Comparison of ENCODE assay signal across 10 cellular contexts in the genomic region with DNA sequence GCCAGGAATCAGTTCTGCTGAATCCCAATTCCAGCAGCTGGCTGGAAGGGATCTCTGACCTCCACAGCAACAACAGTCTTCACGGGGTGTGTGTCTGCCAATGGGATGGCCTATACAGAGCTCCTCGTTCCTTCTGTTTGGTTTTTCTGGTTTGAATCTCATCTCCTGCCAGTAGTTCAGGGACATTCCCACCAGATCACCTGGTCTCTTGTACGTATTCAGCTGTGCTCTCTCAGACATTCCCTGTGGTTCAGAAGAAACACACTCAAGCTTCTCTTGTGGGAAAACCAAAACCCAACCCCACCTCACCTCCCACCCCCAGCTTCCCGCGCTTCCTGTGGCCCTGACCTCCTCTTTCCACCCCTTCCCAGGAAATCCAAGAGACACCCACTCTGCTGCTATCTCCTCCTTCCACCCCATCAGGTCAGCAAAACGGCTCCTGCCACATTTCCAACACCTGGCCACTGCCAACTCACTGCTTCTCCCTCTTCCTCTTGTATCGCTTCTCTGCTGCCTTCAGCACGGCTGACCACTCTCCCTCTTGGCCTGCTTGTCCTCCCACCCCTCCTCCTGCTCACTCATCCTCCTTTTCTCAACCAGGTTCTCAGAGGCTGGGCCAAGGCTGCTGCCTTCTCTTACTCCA.
A peak's percentile ranks its signal among the peaks of the same experiment; 100 is the strongest.
DNase-seq lines count a peak whose midpoint lies in the region; ATAC-seq and TF ChIP-seq lines count a peak whose summit lies in the region.
"Had no signal": no experiment of that assay in that cellular context is flagged by ENCODE, and none has a peak within 500 bp of the region (broad histone marks: within the 10 kb centered on the region; RNA-seq: fewer than 3 reads in every experiment).

No MANE protein-coding gene starts in this region.

- peaks cover 3% of the 10 kb centered on the region for H3K27me3 Mint-ChIP-seq in brain
- H3K27me3 Mint-ChIP-seq in neural progenitor cell (ENCODE audit: insufficient read depth, low read depth), result peaks cover 6% of the 10 kb centered on the region
- no peaks in the 10 kb centered on the region for H3K27me3 Mint-ChIP-seq in activated CD4-positive, alpha-beta T cell treated with anti-CD3 and anti-CD28 coated beads for 36 hours
- H3K27me3 Mint-ChIP-seq: activated naive CD8-positive, alpha-beta T cell had no signal

- H3K36me3 ChIP-seq in neural progenitor cell, result no peaks in the 10 kb centered on the region

- no peak overlapping the region for H3K4me3 ChIP-seq in neural progenitor cell

- peaks cover 17% of the 10 kb centered on the region for H4K20me1 ChIP-seq in neural progenitor cell (ENCODE audit: low read depth)

- peaks cover 31% of the 10 kb centered on the region for H3K4me1 ChIP-seq in neural progenitor cell

- H3F3A ChIP-seq in neural progenitor cell (ENCODE audit: low read depth), result peaks cover 12% of the 10 kb centered on the region

- H3K4me1 Mint-ChIP-seq in brain, result peaks cover 57% of the 10 kb centered on the region
- H3K4me1 Mint-ChIP-seq in neural progenitor cell, result peaks cover 39% of the 10 kb centered on the region
- no peaks in the 10 kb centered on the region for H3K4me1 Mint-ChIP-seq in activated CD4-positive, alpha-beta T cell treated with anti-CD3 and anti-CD28 coated beads for 36 hours

- H3K4me3 Mint-ChIP-seq in brain (no peak overlapping the region), neural progenitor cell (no peak overlapping the region)
- H3K4me3 Mint-ChIP-seq in activated CD4-positive, alpha-beta T cell treated with anti-CD3 and anti-CD28 coated beads for 36 hours, result no peak overlapping the region
- H3K4me3 Mint-ChIP-seq: activated naive CD8-positive, alpha-beta T cell; naive thymus-derived CD4-positive, alpha-beta T cell had no signal

- TF ChIP-seq CTCF in brain (conservative IDR thresholded peaks at IDR 0.05) (no peak), neural progenitor cell (IDR thresholded peaks at IDR 0.05) (no peak)

- CTCF ChIA-PET in activated CD4-positive, alpha-beta T cell treated with anti-CD3 and anti-CD28 coated beads for 36 hours (lab: Charles Lee), result interaction anchor here (0.5 to 1.2 kb wide), 3 partner anchors 15 to 107 kb away, joined by 3 read pairs; no protein-coding TSS in a partner anchor

- H2AFZ ChIP-seq in neural progenitor cell (replicated peaks), result no peak overlapping the region

- H3K4me2 ChIP-seq in neural progenitor cell, result no peak overlapping the region

- POLR2A ChIA-PET in activated CD4-positive, alpha-beta T cell treated with anti-CD3 and anti-CD28 coated beads for 36 hours (lab: Charles Lee), result no interaction called here

- intact Hi-C loops in activated CD4-positive, alpha-beta T cell treated with anti-CD3 and anti-CD28 coated beads for 36 hours (cut with DNase I, micrococcal nuclease), result no loop called here

- DNase-seq in neural progenitor cell (ENCODE audit: low spot score), result no peak
- DNase-seq in NCI-H1694 treated with DMSO at 0.1 percent for 48 hours (lab: John Stamatoyannopoulos, UW), result no peak
- no peak for DNase-seq in NCI-H2107 treated with DMSO at 0.1 percent for 48 hours (lab: John Stamatoyannopoulos, UW; ENCODE audit: unreplicated experiment)
- DNase-seq in activated CD4-positive, alpha-beta T cell treated with anti-CD3 and anti-CD28 coated beads for 36 hours, result no peak
- no peak for DNase-seq in SHP77 treated with DMSO at 0.1 percent for 48 hours (lab: John Stamatoyannopoulos, UW)
- DNase-seq: naive thymus-derived CD4-positive, alpha-beta T cell had no signal

- H3K9me3 Mint-ChIP-seq in brain (peaks cover 0 to 12% (median 7%) of the 10 kb centered on the region in 5 experiments), neural progenitor cell (peaks cover 13% of the 10 kb centered on the region)
- no peaks in the 10 kb centered on the region for H3K9me3 Mint-ChIP-seq in activated CD4-positive, alpha-beta T cell treated with anti-CD3 and anti-CD28 coated beads for 36 hours (ENCODE audit: low read depth)

- H3K36me3 Mint-ChIP-seq in brain, result peaks cover 22% of the 10 kb centered on the region
- H3K36me3 Mint-ChIP-seq in neural progenitor cell, result peaks cover 20% of the 10 kb centered on the region
- peaks cover 15% of the 10 kb centered on the region for H3K36me3 Mint-ChIP-seq in activated CD4-positive, alpha-beta T cell treated with anti-CD3 and anti-CD28 coated beads for 36 hours (ENCODE audit: low read depth)

- peak overlapping the region in 4 of 5 experiments; percentile 50 to 88 (median 64) for H3K27ac Mint-ChIP-seq in brain
- H3K27ac Mint-ChIP-seq in neural progenitor cell, result peak overlapping the region; percentile 69
- H3K27ac Mint-ChIP-seq in activated CD4-positive, alpha-beta T cell treated with anti-CD3 and anti-CD28 coated beads for 36 hours, result no peak overlapping the region

- ATAC-seq in GM18519 (IDR thresholded peaks at IDR 0.05; ENCODE audit: low FRiP score, unreplicated experiment) (peak; percentile 9), HG02798 (IDR thresholded peaks at IDR 0.05; ENCODE audit: poor library complexity, unreplicated experiment) (peak; percentile 31)
- ATAC-seq in activated CD4-positive, alpha-beta T cell treated with anti-CD3 and anti-CD28 coated beads for 36 hours, result no peak
- ATAC-seq: naive thymus-derived CD4-positive, alpha-beta T cell had no signal

- H3K9me3 ChIP-seq in neural progenitor cell (ENCODE audit: low read depth), result no peaks in the 10 kb centered on the region

- H3K27ac ChIP-seq in neural progenitor cell, result peak overlapping the region; percentile 37

- H3K79me2 ChIP-seq in neural progenitor cell (ENCODE audit: low read depth), result peaks cover 15% of the 10 kb centered on the region

- H3K27me3 ChIP-seq in neural progenitor cell, result no peaks in the 10 kb centered on the region

- no peak overlapping the region for H3K9ac ChIP-seq in neural progenitor cell
